Comparison of ENCODE assay signal across 1 cellular context in genomic region chr14:101813833-101814232, GRCh38.
TF ChIP-seq lines count a peak whose summit lies in the region.

No MANE protein-coding gene starts in this region.

TF ChIP-seq in K562, 482 proteins besides CTCF, POLR2A, EP300 and RAD21:
- TF ChIP-seq IRF2 (CRISPR knock-in tag; IDR thresholded peaks at IDR 0.05) (no peak), MITF (IDR thresholded peaks at IDR 0.05) (no peak), ZFPM2 (CRISPR knock-in tag; IDR thresholded peaks at IDR 0.05) (no peak), NONO (IDR thresholded peaks at IDR 0.05; ENCODE audit: low read depth in 2 of 2, low read length in 1 of 2) (no peak), DIDO1 (tag; IDR thresholded peaks at IDR 0.05; ENCODE audit: low read depth) (no peak), TOE1 (IDR thresholded peaks at IDR 0.05; ENCODE audit: borderline replicate concordance) (no peak), TOE1 (CRISPR knock-in tag; IDR thresholded peaks at IDR 0.05; ENCODE audit: borderline replicate concordance, low read depth) (no peak), ELF2 (CRISPR knock-in tag; IDR thresholded peaks at IDR 0.05) (no peak), GABPB2 (CRISPR knock-in tag; conservative IDR thresholded peaks at IDR 0.05) (no peak), MCM2 (IDR thresholded peaks at IDR 0.05; ENCODE audit: low read depth) (no peak), CREBBP (IDR thresholded peaks at IDR 0.05; ENCODE audit: low read depth, low read length) (no peak), ESRRA (IDR thresholded peaks at IDR 0.05; ENCODE audit: borderline replicate concordance, low read depth) (no peak), ZNF280A (IDR thresholded peaks at IDR 0.05; ENCODE audit: low read depth, partially characterized antibody) (no peak), POLR2H (tag; IDR thresholded peaks at IDR 0.05; ENCODE audit: low read depth) (no peak)
- TF ChIP-seq, protein P1, sequence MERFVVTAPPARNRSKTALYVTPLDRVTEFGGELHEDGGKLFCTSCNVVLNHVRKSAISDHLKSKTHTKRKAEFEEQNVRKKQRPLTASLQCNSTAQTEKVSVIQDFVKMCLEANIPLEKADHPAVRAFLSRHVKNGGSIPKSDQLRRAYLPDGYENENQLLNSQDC (CRISPR knock-in tag; IDR thresholded peaks at IDR 0.05): no peak
TF ChIP-seq in K562: peak in this region for 0.
